8 cellular contexts compared by ENCODE assay signal in genomic region chr20:5001174-5002076, GRCh38. TPM values are rescaled to one million over a fixed set of nuclear protein-coding genes. Genes with fewer than 3 reads are reported as not detected.
A peak's percentile ranks its signal among the peaks of the same experiment; 100 is the strongest.
DNase-seq lines count a peak whose midpoint lies in the region; ATAC-seq, FAIRE-seq and TF ChIP-seq lines count a peak whose summit lies in the region.

SLC23A2 (minus strand) TSS chr20:5001510; CDS start chr20:4932562, 68,948 bp downstream.

- H3K36me3 ChIP-seq in CD8-positive, alpha-beta memory T cell (ENCODE audit: insufficient read depth, low read length): no peaks in the 10 kb centered on the region

- FAIRE-seq in H54 (lab: Jason Lieb, UNC): no peak

- peak; percentile 81 for TF ChIP-seq POLR2A in H54 (IDR thresholded peaks at IDR 0.05; ENCODE audit: low read depth, low read length)

- H3K9me3 ChIP-seq in CD8-positive, alpha-beta memory T cell (ENCODE audit: low read length): no peaks in the 10 kb centered on the region

- ATAC-seq in esophagus mucosa: peak; percentile 59
- peak; percentile 81 to 83 for ATAC-seq in naive B cell (ENCODE audit: low read depth in 2 of 2)
- no peak for ATAC-seq in HG03460 (IDR thresholded peaks at IDR 0.05; ENCODE audit: unreplicated experiment)

- no peaks in the 10 kb centered on the region for H3K27me3 Mint-ChIP-seq in CD8-positive, alpha-beta memory T cell
- no peaks in the 10 kb centered on the region for H3K27me3 Mint-ChIP-seq in naive B cell

- peak within 1 kb of the TSS; percentile 31 to 95 (median 88) for H3K27ac Mint-ChIP-seq in CD8-positive, alpha-beta memory T cell
- H3K27ac Mint-ChIP-seq in naive B cell: peak within 1 kb of the TSS; percentile 91 to 99 (median 95)

- peak within 1 kb of the TSS; percentile 89 for H3K4me3 ChIP-seq in CD8-positive, alpha-beta memory T cell (ENCODE audit: low read length)

- H3K27me3 ChIP-seq in CD8-positive, alpha-beta memory T cell (ENCODE audit: insufficient read depth, low read length, poor library complexity, severe bottlenecking): no peaks in the 10 kb centered on the region

- H3K27ac ChIP-seq in CD8-positive, alpha-beta memory T cell (ENCODE audit: low read depth, low read length): peak within 1 kb of the TSS; percentile 43

- peaks cover 37 to 42% (median 42%) of the 10 kb centered on the region in 3 donors for H3K4me1 Mint-ChIP-seq in CD8-positive, alpha-beta memory T cell
- peaks cover 33 to 51% (median 44%) of the 10 kb centered on the region in 3 donors for H3K4me1 Mint-ChIP-seq in naive B cell

- CTCF ChIA-PET in CD8-positive, alpha-beta memory T cell (lab: Charles Lee): interaction anchor here (1.0 kb wide), 1 partner anchor 100 kb away, joined by 3 read pairs; no protein-coding TSS in a partner anchor

- no peaks in the 10 kb centered on the region for H3K9me3 Mint-ChIP-seq in CD8-positive, alpha-beta memory T cell
- H3K9me3 Mint-ChIP-seq in naive B cell: no peaks in the 10 kb centered on the region

- DNase-seq in CD8-positive, alpha-beta memory T cell: peak; percentile 55 to 67 (median 56)
- DNase-seq in H54 (ENCODE audit: insufficient read length, low spot score): peak; percentile 35
- DNase-seq in NCI-H69 (lab: John Stamatoyannopoulos, UW): peak; percentile 70
- DNase-seq in activated T-cell treated with anti-CD3 and anti-CD28 coated beads, Interleukin-2, amount 50 U/mL, for 1 hour: peak; percentile 74
- peak; percentile 56 for DNase-seq in naive B cell
- peak; percentile 57 for DNase-seq in stimulated activated naive CD4-positive, alpha-beta T cell treated with Interleukin-2 at 50 U/mL for 16 hours (lab: John Stamatoyannopoulos, UW)

- POLR2A ChIA-PET in CD8-positive, alpha-beta memory T cell (lab: Charles Lee): interaction anchor here (1.8 kb wide), 1 partner anchor 55 kb away, joined by 4 read pairs; no protein-coding TSS in a partner anchor

- H3K4me1 ChIP-seq in CD8-positive, alpha-beta memory T cell (ENCODE audit: insufficient read depth, low read length): peaks cover 17% of the 10 kb centered on the region

- peak within 1 kb of the TSS; percentile 88 to 98 (median 95) for H3K4me3 Mint-ChIP-seq in CD8-positive, alpha-beta memory T cell
- H3K4me3 Mint-ChIP-seq in naive B cell: peak within 1 kb of the TSS; percentile 91 to 100 (median 98)

- H3K36me3 Mint-ChIP-seq in CD8-positive, alpha-beta memory T cell: peaks cover 0 to 9% (median 2%) of the 10 kb centered on the region in 3 donors
- H3K36me3 Mint-ChIP-seq in naive B cell: no peaks in the 10 kb centered on the region

RNA-seq across cellular contexts. Expression of gene SLC23A2, which starts in this region (rescaled TPM):
- 10 to 100 TPM; 20.6 to 24.3 TPM for total RNA-seq in CD8-positive, alpha-beta memory T cell
- polyA plus RNA-seq in CD8-positive, alpha-beta memory T cell: 6.7 TPM
- total RNA-seq in esophagus mucosa: 9.4 TPM
- polyA plus RNA-seq in naive B cell (ENCODE audit: low read depth in 6 of 6): 10 to 100 TPM in 2 of 6 donors, 1 to 10 TPM in 4; 5.0 to 10.8 (median 7.1) TPM
